16 cellular contexts compared by ENCODE assay signal in the genomic region with DNA sequence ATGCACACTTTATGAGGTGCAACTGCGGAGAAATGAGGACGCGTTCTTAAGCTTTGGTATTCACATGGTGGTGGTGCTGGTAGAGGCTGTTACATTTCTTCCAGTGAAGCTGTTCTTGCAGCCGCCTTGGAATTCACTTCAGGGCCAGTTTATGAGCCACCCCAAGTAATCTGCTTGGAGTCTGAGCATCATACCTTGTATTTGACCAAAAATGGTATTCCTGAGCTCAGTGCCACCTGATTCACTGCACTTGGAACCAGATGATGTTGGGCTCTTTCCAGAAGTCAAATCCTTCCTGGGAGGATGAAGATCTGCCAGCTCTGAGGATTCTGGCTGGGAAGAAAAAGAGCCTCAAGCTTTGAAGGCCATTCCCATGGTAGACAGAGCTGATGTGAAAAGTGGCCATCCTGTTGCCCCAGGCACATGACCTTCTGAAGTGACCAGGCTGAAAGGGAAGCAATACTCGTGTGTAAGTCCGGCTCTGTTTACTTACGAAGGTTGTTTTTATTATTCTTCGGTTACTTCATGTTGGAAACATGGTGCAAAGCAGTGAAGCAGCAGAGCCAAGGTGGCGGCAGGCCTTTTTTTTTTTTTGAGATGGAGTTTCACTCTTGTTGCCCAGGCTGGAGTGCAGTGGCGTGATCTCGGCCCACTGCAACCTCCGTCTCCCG. TPM values are rescaled to one million over a fixed set of nuclear protein-coding genes. Genes with fewer than 3 reads are reported as not detected.
DNase-seq lines count a peak whose midpoint lies in the region; TF ChIP-seq lines count a peak whose summit lies in the region.
"Had no signal": no experiment of that assay in that cellular context is flagged by ENCODE, and none has a peak within 500 bp of the region (broad histone marks: within the 10 kb centered on the region; RNA-seq: fewer than 3 reads in every experiment).

No MANE protein-coding gene starts in this region.

- CTCF ChIA-PET in activated CD4-positive, alpha-beta T cell treated with anti-CD3 and anti-CD28 coated beads, Interleukin-2, amount 10 ng/mL, durations not matched to agents 7 days and 5 days (lab: Charles Lee): interaction anchor here (0.9 kb wide), 1 partner anchor 15 kb away, joined by 3 read pairs; no protein-coding TSS in a partner anchor

- peak overlapping the region; percentile 75 for H3K4me3 Mint-ChIP-seq in HFFc6
- no peak overlapping the region for H3K4me3 Mint-ChIP-seq in glutamatergic neuron (ENCODE audit: unreplicated experiment)
- no peak overlapping the region for H3K4me3 Mint-ChIP-seq in activated CD4-positive, alpha-beta T cell treated with anti-CD3 and anti-CD28 coated beads, Interleukin-2, amount 10 ng/mL, durations not matched to agents 7 days and 5 days
- H3K4me3 Mint-ChIP-seq: activated CD4-positive, alpha-beta T cell treated with anti-CD3 and anti-CD28 coated beads, Interleukin-2, amount 10 ng/mL, durations not matched to agents 24 days and 14 days; effector memory CD8-positive, alpha-beta T cell had no signal

- H3K27me3 ChIP-seq in hepatocyte (no peaks in the 10 kb centered on the region), thymus (ENCODE audit: control insufficient read depth, insufficient read depth) (no peaks in the 10 kb centered on the region)
- H3K27me3 ChIP-seq: thyroid gland had no signal

- H2AFZ ChIP-seq in hepatocyte: no peak overlapping the region

- no peaks in the 10 kb centered on the region for H4K20me1 ChIP-seq in hepatocyte (ENCODE audit: insufficient read depth, poor library complexity, severe bottlenecking)

- peak overlapping the region; percentile 41 for H3K4me2 ChIP-seq in hepatocyte

- H3K27ac Mint-ChIP-seq in HFFc6 (peak overlapping the region; percentile 94), glutamatergic neuron (ENCODE audit: unreplicated experiment) (no peak overlapping the region)
- no peak overlapping the region for H3K27ac Mint-ChIP-seq in activated CD4-positive, alpha-beta T cell treated with anti-CD3 and anti-CD28 coated beads, Interleukin-2, amount 10 ng/mL, durations not matched to agents 7 days and 5 days
- H3K27ac Mint-ChIP-seq: activated CD4-positive, alpha-beta T cell treated with anti-CD3 and anti-CD28 coated beads, Interleukin-2, amount 10 ng/mL, durations not matched to agents 24 days and 14 days had no signal

- H3K4me3 ChIP-seq in astrocyte of the spinal cord (ENCODE audit: low read depth, low read length): no peak overlapping the region
- H3K4me3 ChIP-seq in hepatocyte: no peak overlapping the region
- H3K4me3 ChIP-seq in thymus (ENCODE audit: low read length): no peak overlapping the region
- H3K4me3 ChIP-seq: thyroid gland had no signal

- in situ Hi-C loops in astrocyte of the spinal cord (cut with HindIII; ENCODE audit: low sequenced_read_pairs): no loop called here

- no peaks in the 10 kb centered on the region for H3K9me2 ChIP-seq in hepatocyte (replicated peaks; ENCODE audit: insufficient read depth)

- H3K9me3 ChIP-seq in hepatocyte (ENCODE audit: low read depth): no peaks in the 10 kb centered on the region
- H3K9me3 ChIP-seq in thymus (ENCODE audit: control insufficient read depth): no peaks in the 10 kb centered on the region
- H3K9me3 ChIP-seq: thyroid gland had no signal

- TF ChIP-seq CTCF in HFFc6 (IDR thresholded peaks at IDR 0.05): no peak
- no peak for TF ChIP-seq CTCF in astrocyte of the spinal cord (IDR thresholded peaks at IDR 0.05; ENCODE audit: low read depth, low read length)
- TF ChIP-seq CTCF in hepatocyte (IDR thresholded peaks at IDR 0.05; ENCODE audit: poor library complexity): no peak
- TF ChIP-seq CTCF in glutamatergic neuron (IDR thresholded peaks at IDR 0.05; ENCODE audit: partially characterized antibody, unreplicated experiment): no peak

- H3K4me1 Mint-ChIP-seq in HFFc6 (ENCODE audit: low read depth) (peaks cover 80% of the 10 kb centered on the region), glutamatergic neuron (ENCODE audit: low read depth, unreplicated experiment) (peaks cover 9% of the 10 kb centered on the region)
- peaks cover 37% of the 10 kb centered on the region for H3K4me1 Mint-ChIP-seq in activated CD4-positive, alpha-beta T cell treated with anti-CD3 and anti-CD28 coated beads, Interleukin-2, amount 10 ng/mL, durations not matched to agents 7 days and 5 days

- H3K36me3 Mint-ChIP-seq in HFFc6 (ENCODE audit: low read depth) (peaks cover 41% of the 10 kb centered on the region), glutamatergic neuron (ENCODE audit: unreplicated experiment) (peaks cover 15% of the 10 kb centered on the region)
- peaks cover 47% of the 10 kb centered on the region for H3K36me3 Mint-ChIP-seq in activated CD4-positive, alpha-beta T cell treated with anti-CD3 and anti-CD28 coated beads, Interleukin-2, amount 10 ng/mL, durations not matched to agents 7 days and 5 days (ENCODE audit: low read depth)

- POLR2A ChIA-PET in activated CD4-positive, alpha-beta T cell treated with anti-CD3 and anti-CD28 coated beads, Interleukin-2, amount 10 ng/mL, durations not matched to agents 7 days and 5 days (lab: Charles Lee): no interaction called here

- H3K27me3 Mint-ChIP-seq in HFFc6 (ENCODE audit: insufficient read depth) (peaks cover 3% of the 10 kb centered on the region), glutamatergic neuron (ENCODE audit: unreplicated experiment) (no peaks in the 10 kb centered on the region)
- H3K27me3 Mint-ChIP-seq in activated CD4-positive, alpha-beta T cell treated with anti-CD3 and anti-CD28 coated beads, Interleukin-2, amount 10 ng/mL, durations not matched to agents 7 days and 5 days: no peaks in the 10 kb centered on the region
- H3K27me3 Mint-ChIP-seq: activated CD4-positive, alpha-beta T cell treated with anti-CD3 and anti-CD28 coated beads, Interleukin-2, amount 10 ng/mL, durations not matched to agents 24 days and 14 days; effector memory CD8-positive, alpha-beta T cell had no signal

- peaks cover 79% of the 10 kb centered on the region for H3K79me2 ChIP-seq in hepatocyte

- DNase-seq in HFFc6 (peak; percentile 91), astrocyte of the spinal cord (ENCODE audit: low read depth, low spot score) (peak; percentile 82), hepatocyte (ENCODE audit: low spot score) (no peak), glutamatergic neuron (no peak), anterior cingulate cortex (lab: John Stamatoyannopoulos, UW) (no peak), NOMO-1 treated with dmso at 0.1 percent for 144 hours (lab: John Stamatoyannopoulos, UW; ENCODE audit: unreplicated experiment) (no peak)
- DNase-seq in activated CD4-positive, alpha-beta T cell treated with anti-CD3 and anti-CD28 coated beads, Interleukin-2, amount 10 ng/mL, durations not matched to agents 7 days and 5 days: no peak
- DNase-seq: activated CD4-positive, alpha-beta T cell treated with anti-CD3 and anti-CD28 coated beads, Interleukin-2, amount 10 ng/mL, durations not matched to agents 24 days and 14 days; activated effector memory CD4-positive, alpha-beta T cell treated with anti-CD3 and anti-CD28 coated beads, Interleukin-2, amount 50 U/mL, for 16 hours; effector memory CD8-positive, alpha-beta T cell; GOT3; Karpas-422 had no signal

- H3K4me1 ChIP-seq in hepatocyte (ENCODE audit: insufficient read depth) (peaks cover 45% of the 10 kb centered on the region), thymus (ENCODE audit: control insufficient read depth, insufficient read depth, low read length) (peaks cover 4% of the 10 kb centered on the region)

- H3K9me3 Mint-ChIP-seq in HFFc6: no peaks in the 10 kb centered on the region
- H3K9me3 Mint-ChIP-seq in glutamatergic neuron (ENCODE audit: unreplicated experiment): no peaks in the 10 kb centered on the region
- H3K9me3 Mint-ChIP-seq in activated CD4-positive, alpha-beta T cell treated with anti-CD3 and anti-CD28 coated beads, Interleukin-2, amount 10 ng/mL, durations not matched to agents 7 days and 5 days: no peaks in the 10 kb centered on the region
- H3K9me3 Mint-ChIP-seq: effector memory CD8-positive, alpha-beta T cell had no signal

- 77% methylated on average over 13 of the region's 13 CpGs for WGBS in hepatocyte (ENCODE audit: low lambda C conversion rate, missing lambda C conversion rate)
- WGBS in thymus: 98% methylated on average over 13 of the region's 13 CpGs

- no peaks in the 10 kb centered on the region for H3K36me3 ChIP-seq in hepatocyte (replicated peaks; ENCODE audit: insufficient read depth, low read depth)
- H3K36me3 ChIP-seq in thymus (ENCODE audit: control insufficient read depth, insufficient read depth): peaks cover 22% of the 10 kb centered on the region

- H3K27ac ChIP-seq in hepatocyte: peak overlapping the region; percentile 77
- peak overlapping the region; percentile 22 for H3K27ac ChIP-seq in thymus (ENCODE audit: low read depth)

RNA-seq across cellular contexts. Expression of a gene that starts 7.7 kb away (rescaled TPM):
- 10 to 100 TPM; 56.5 to 74.0 (median 67.5) TPM for total RNA-seq in HFFc6 (2021; fragmentation: NEBNext Ultra II Directional; extraction: Animal tissue kit (Norgen Biotek cat#: 25700))
- 35.4 and 43.8 TPM in 2 replicates for total RNA-seq in hepatocyte
- polyA plus RNA-seq in hepatocyte: 84.1 and 93.9 TPM in 2 replicates
- 44.8 TPM for polyA plus RNA-seq in thymus
- 27.9 TPM for total RNA-seq in glutamatergic neuron (ENCODE audit: unreplicated experiment)
- total RNA-seq in activated CD4-positive, alpha-beta T cell treated with anti-CD3 and anti-CD28 coated beads, Interleukin-2, amount 10 ng/mL, durations not matched to agents 7 days and 5 days: 10 to 100 TPM; 10.9 to 11.0 TPM

RNA-seq across cellular contexts. Expression of a gene that starts 35.6 kb away (rescaled TPM):
- total RNA-seq in HFFc6 (2021; fragmentation: NEBNext Ultra II Directional; extraction: Animal tissue kit (Norgen Biotek cat#: 25700)): not detected
- total RNA-seq in hepatocyte: not detected in 2 replicates
- not detected in 2 replicates for polyA plus RNA-seq in hepatocyte
- 14.7 TPM for polyA plus RNA-seq in thymus
- not detected for total RNA-seq in glutamatergic neuron (ENCODE audit: unreplicated experiment)
- not detected for total RNA-seq in activated CD4-positive, alpha-beta T cell treated with anti-CD3 and anti-CD28 coated beads, Interleukin-2, amount 10 ng/mL, durations not matched to agents 7 days and 5 days
- total RNA-seq: activated CD4-positive, alpha-beta T cell treated with anti-CD3 and anti-CD28 coated beads, Interleukin-2, amount 10 ng/mL, durations not matched to agents 24 days and 14 days; NCI-H460; thyroid gland had no signal
- polyA plus RNA-seq: neural cell had no signal

RNA-seq across cellular contexts. Expression of a gene that starts 48.7 kb away (rescaled TPM):
- 10 to 100 TPM; 22.0 to 35.6 (median 24.6) TPM for total RNA-seq in HFFc6 (2021; fragmentation: NEBNext Ultra II Directional; extraction: Animal tissue kit (Norgen Biotek cat#: 25700))
- total RNA-seq in hepatocyte: 45.5 and 69.8 TPM in 2 replicates
- 55.1 and 56.4 TPM in 2 replicates for polyA plus RNA-seq in hepatocyte
- polyA plus RNA-seq in thymus: 14.5 TPM
- 39.2 TPM for total RNA-seq in glutamatergic neuron (ENCODE audit: unreplicated experiment)
- 1 to 10 TPM; 2.1 to 2.6 TPM for total RNA-seq in activated CD4-positive, alpha-beta T cell treated with anti-CD3 and anti-CD28 coated beads, Interleukin-2, amount 10 ng/mL, durations not matched to agents 7 days and 5 days

Comparison
In these comparisons a context has a peak if more than half of its experiments do, and no peak if none do; other contexts are left out.
1. DNase-seq: peak in HFFc6 (single experiment) and astrocyte of the spinal cord (single experiment); none in hepatocyte (single experiment), glutamatergic neuron (single experiment), activated CD4-positive, alpha-beta T cell treated with anti-CD3 and anti-CD28 coated beads, Interleukin-2, amount 10 ng/mL, durations not matched to agents 7 days and 5 days (single experiment), anterior cingulate cortex (0 of 58) and NOMO-1 treated with dmso at 0.1 percent for 144 hours (single experiment).
2. RNA of a gene that starts 48.7 kb away (total RNA-seq): 45.5 to 69.8 TPM in hepatocyte, 39.2 TPM in glutamatergic neuron (single experiment) and 22.0 to 35.6 TPM in HFFc6; 2.1 to 2.6 TPM in activated CD4-positive, alpha-beta T cell treated with anti-CD3 and anti-CD28 coated beads, Interleukin-2, amount 10 ng/mL, durations not matched to agents 7 days and 5 days; every median in the first group is over 4 times any median in the second.